11 cellular contexts compared by ENCODE assay signal in the genomic region with DNA sequence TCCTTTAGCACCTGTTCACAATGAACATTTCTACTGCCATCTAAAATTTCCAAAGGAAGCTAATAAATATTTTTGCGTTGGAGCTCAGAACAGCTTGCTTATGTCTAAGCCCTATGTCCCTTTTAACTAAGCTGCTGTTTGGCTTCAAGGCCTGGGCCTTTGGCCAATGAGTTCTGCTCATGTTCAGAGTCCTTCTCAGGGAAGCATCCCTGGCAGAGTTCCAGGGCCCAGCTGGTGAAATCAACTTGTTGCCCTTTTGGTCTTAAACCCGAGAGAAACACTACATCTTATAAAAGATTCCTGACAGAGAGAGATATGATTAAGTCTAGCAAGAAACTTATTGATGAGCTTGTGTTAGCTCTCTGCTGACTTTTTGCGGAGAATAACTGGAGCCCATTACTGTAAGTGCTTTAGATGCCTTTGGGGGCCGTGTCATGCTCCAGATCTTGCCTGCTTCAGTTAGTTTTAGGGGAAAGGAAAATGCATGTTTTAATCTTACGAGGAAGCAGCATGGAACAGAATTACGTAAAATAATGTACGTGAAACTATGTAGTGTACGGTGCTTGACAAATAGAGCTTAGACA.
DNase-seq lines count a peak whose midpoint lies in the region; ATAC-seq and TF ChIP-seq lines count a peak whose summit lies in the region.
"Had no signal": no experiment of that assay in that cellular context is flagged by ENCODE, and none has a peak within 500 bp of the region (broad histone marks: within the 10 kb centered on the region; RNA-seq: fewer than 3 reads in every experiment).

No MANE protein-coding gene starts in this region.

- no peaks in the 10 kb centered on the region for H3K79me2 ChIP-seq in GM23248 (ENCODE audit: insufficient read depth)

- H3K4me1 Mint-ChIP-seq in activated T-helper 17 cell treated with anti-CD3 and anti-CD28 coated beads, Interleukin-2, amount 50 U/mL, for 72 hours = peaks cover 3% of the 10 kb centered on the region
- H3K4me1 Mint-ChIP-seq in CD8-positive, alpha-beta memory T cell = peaks cover 0 to 1% (median 0%) of the 10 kb centered on the region in 3 donors

- DNase-seq in GM23248 (peak; percentile 23), adrenal gland (peak; percentile 87 to 97 (median 95)), heart left ventricle (peak; percentile 80 to 93 (median 88)), renal cortical epithelial cell (ENCODE audit: low read depth) (peak; percentile 15), SKM-1 treated with dmso at 0.1 percent for 144 hours (lab: John Stamatoyannopoulos, UW; ENCODE audit: unreplicated experiment) (no peak)
- DNase-seq in CD8-positive, alpha-beta memory T cell = no peak
- DNase-seq: activated T-cell treated with anti-CD3 and anti-CD28 coated beads, Interleukin-2, amount 50 U/mL, for 72 hours; spleen had no signal

- no peaks in the 10 kb centered on the region for H3K9me2 ChIP-seq in GM23248 (ENCODE audit: insufficient read depth)

- POLR2A ChIA-PET in CD8-positive, alpha-beta memory T cell (lab: Charles Lee) = no interaction called here

- in situ Hi-C loops in GM23248 (cut with MboI) = loop anchor here (10.0 kb wide), 1 partner anchor 355 kb away; no protein-coding TSS in a partner anchor

- H3K27me3 ChIP-seq in GM23248 (replicated peaks; ENCODE audit: insufficient read depth) (no peaks in the 10 kb centered on the region), adrenal gland (no peaks in the 10 kb centered on the region), heart left ventricle (no peaks in the 10 kb centered on the region)
- H3K27me3 ChIP-seq in CD8-positive, alpha-beta memory T cell (ENCODE audit: insufficient read depth, low read length, poor library complexity, severe bottlenecking) = no peaks in the 10 kb centered on the region
- H3K27me3 ChIP-seq: spleen had no signal

- CTCF ChIA-PET in CD8-positive, alpha-beta memory T cell (lab: Charles Lee) = interaction anchor here (1.1 kb wide), 1 partner anchor 353 kb away, joined by 3 read pairs; no protein-coding TSS in a partner anchor

- no peaks in the 10 kb centered on the region for H3K36me3 ChIP-seq in GM23248 (ENCODE audit: low read depth)
- H3K36me3 ChIP-seq in adrenal gland (replicated peaks in 1 of 2) = no peaks in the 10 kb centered on the region
- H3K36me3 ChIP-seq in heart left ventricle = peaks cover 0 to 17% (median 7%) of the 10 kb centered on the region in 9 donors
- no peaks in the 10 kb centered on the region for H3K36me3 ChIP-seq in CD8-positive, alpha-beta memory T cell (ENCODE audit: insufficient read depth, low read length)
- H3K36me3 ChIP-seq: thoracic aorta had no signal

- peaks cover 14% of the 10 kb centered on the region for H3K36me3 Mint-ChIP-seq in activated T-helper 17 cell treated with anti-CD3 and anti-CD28 coated beads, Interleukin-2, amount 50 U/mL, for 72 hours (ENCODE audit: low read depth)
- peaks cover 2 to 22% (median 15%) of the 10 kb centered on the region in 3 donors for H3K36me3 Mint-ChIP-seq in CD8-positive, alpha-beta memory T cell

- no peaks in the 10 kb centered on the region for H3K9me3 ChIP-seq in GM23248 (ENCODE audit: low read depth)
- H3K9me3 ChIP-seq in adrenal gland (replicated peaks in 1 of 3) = no peaks in the 10 kb centered on the region
- H3K9me3 ChIP-seq in heart left ventricle = no peaks in the 10 kb centered on the region
- no peaks in the 10 kb centered on the region for H3K9me3 ChIP-seq in CD8-positive, alpha-beta memory T cell (ENCODE audit: low read length)
- H3K9me3 ChIP-seq: spleen, thoracic aorta had no signal

- no peak overlapping the region for H3K9ac ChIP-seq in GM23248

- TF ChIP-seq CTCF in adrenal gland (IDR thresholded peaks at IDR 0.05) = no peak
- TF ChIP-seq CTCF in heart left ventricle (IDR thresholded peaks at IDR 0.05) = no peak

- no peaks in the 10 kb centered on the region for H3K9me3 Mint-ChIP-seq in activated T-helper 17 cell treated with anti-CD3 and anti-CD28 coated beads, Interleukin-2, amount 50 U/mL, for 72 hours
- H3K9me3 Mint-ChIP-seq in CD8-positive, alpha-beta memory T cell = no peaks in the 10 kb centered on the region
- H3K9me3 Mint-ChIP-seq: activated T-cell treated with anti-CD3 and anti-CD28 coated beads, Interleukin-2, amount 50 U/mL, for 72 hours had no signal

- no peak overlapping the region for H3K27ac ChIP-seq in GM23248
- no peak overlapping the region for H3K27ac ChIP-seq in adrenal gland
- H3K27ac ChIP-seq in heart left ventricle = peak overlapping the region in 2 of 12 donors; percentile 31 to 63
- H3K27ac ChIP-seq in CD8-positive, alpha-beta memory T cell (ENCODE audit: low read depth, low read length) = no peak overlapping the region
- H3K27ac ChIP-seq: thoracic aorta had no signal

- H3K4me3 ChIP-seq in GM23248 (no peak overlapping the region), adrenal gland (no peak overlapping the region), heart left ventricle (no peak overlapping the region)
- H3K4me3 ChIP-seq in CD8-positive, alpha-beta memory T cell (ENCODE audit: low read length) = no peak overlapping the region
- H3K4me3 ChIP-seq: spleen, thoracic aorta had no signal

- WGBS in GM23248 (ENCODE audit: low coverage in 1 of 2, low lambda C conversion rate in 2 of 2, missing lambda C conversion rate in 2 of 2), 2 experiments = 75 to 77% methylated on average over 8 of the region's 8 CpGs
- WGBS in adrenal gland, 4 donors = 63 to 72% (median 66%) methylated on average over 8 of the region's 8 CpGs
- WGBS in heart left ventricle, 4 donors = 62 to 68% (median 65%) methylated on average over 8 of the region's 8 CpGs

- H4K20me1 ChIP-seq in GM23248 (ENCODE audit: insufficient read depth) = no peaks in the 10 kb centered on the region

- H3K27ac Mint-ChIP-seq in activated T-helper 17 cell treated with anti-CD3 and anti-CD28 coated beads, Interleukin-2, amount 50 U/mL, for 72 hours = no peak overlapping the region
- peak overlapping the region in 1 of 8 donors; percentile 39 for H3K27ac Mint-ChIP-seq in CD8-positive, alpha-beta memory T cell
- H3K27ac Mint-ChIP-seq: activated T-cell treated with anti-CD3 and anti-CD28 coated beads, Interleukin-2, amount 50 U/mL, for 72 hours had no signal

- no peak overlapping the region for H3K4me2 ChIP-seq in GM23248 (ENCODE audit: unreplicated experiment)

- no peaks in the 10 kb centered on the region for H3F3A ChIP-seq in GM23248 (ENCODE audit: insufficient read depth)

- no peaks in the 10 kb centered on the region for H3K27me3 Mint-ChIP-seq in activated T-helper 17 cell treated with anti-CD3 and anti-CD28 coated beads, Interleukin-2, amount 50 U/mL, for 72 hours
- no peaks in the 10 kb centered on the region for H3K27me3 Mint-ChIP-seq in CD8-positive, alpha-beta memory T cell

- intact Hi-C loops in adrenal gland (cut with DNase I) = no loop called here
- intact Hi-C loops in heart left ventricle (cut with DNase I) = loop anchor here in 4 of 10 donors (5.0 to 10.0 kb wide), 3 partner anchors 55 to 353 kb away; no protein-coding TSS in a partner anchor

- ATAC-seq in heart left ventricle (peak; percentile 57 to 75 (median 70)), GM19463 (IDR thresholded peaks at IDR 0.05; ENCODE audit: unreplicated experiment) (no peak)
- ATAC-seq in activated T-helper 17 cell treated with anti-CD3 and anti-CD28 coated beads, Interleukin-2, amount 50 U/mL, for 72 hours (replicated peaks) = no peak
- ATAC-seq: activated T-cell treated with anti-CD3 and anti-CD28 coated beads, Interleukin-2, amount 50 U/mL, for 72 hours had no signal

- no peak overlapping the region for H3K4me3 Mint-ChIP-seq in activated T-helper 17 cell treated with anti-CD3 and anti-CD28 coated beads, Interleukin-2, amount 50 U/mL, for 72 hours
- no peak overlapping the region for H3K4me3 Mint-ChIP-seq in CD8-positive, alpha-beta memory T cell
- H3K4me3 Mint-ChIP-seq: activated T-cell treated with anti-CD3 and anti-CD28 coated beads, Interleukin-2, amount 50 U/mL, for 72 hours had no signal

- no peak for TF ChIP-seq POLR2A in adrenal gland (IDR thresholded peaks at IDR 0.05)
- TF ChIP-seq POLR2A in heart left ventricle (IDR thresholded peaks at IDR 0.05) = no peak

- H3K4me1 ChIP-seq in GM23248 (ENCODE audit: insufficient read depth) = no peaks in the 10 kb centered on the region
- H3K4me1 ChIP-seq in adrenal gland (replicated peaks in 1 of 2) = no peaks in the 10 kb centered on the region
- H3K4me1 ChIP-seq in heart left ventricle = peaks cover 0 to 27% (median 11%) of the 10 kb centered on the region in 12 donors
- no peaks in the 10 kb centered on the region for H3K4me1 ChIP-seq in CD8-positive, alpha-beta memory T cell (ENCODE audit: insufficient read depth, low read length)

- H2AFZ ChIP-seq in GM23248 = no peak overlapping the region

Comparison
In these comparisons a context has a peak if more than half of its experiments do, and no peak if none do; other contexts are left out.
1. DNase-seq: peak in GM23248 (single experiment), adrenal gland (7 of 7), heart left ventricle (5 of 5) and renal cortical epithelial cell (single experiment); none in CD8-positive, alpha-beta memory T cell (0 of 5) and SKM-1 treated with dmso at 0.1 percent for 144 hours (single experiment).
2. ATAC-seq: peak in heart left ventricle (4 of 4); none in activated T-helper 17 cell treated with anti-CD3 and anti-CD28 coated beads, Interleukin-2, amount 50 U/mL, for 72 hours (single experiment) and GM19463 (single experiment).